13 cellular contexts compared by ENCODE assay signal in genomic region chr17:50265690-50266306, GRCh38. TPM values are rescaled to one million over a fixed set of nuclear protein-coding genes. Genes with fewer than 3 reads are reported as not detected.
A peak's percentile ranks its signal among the peaks of the same experiment; 100 is the strongest.
DNase-seq lines count a peak whose midpoint lies in the region; ATAC-seq, FAIRE-seq and TF ChIP-seq lines count a peak whose summit lies in the region.
"Had no signal": no experiment of that assay in that cellular context is flagged by ENCODE, and none has a peak within 500 bp of the region (broad histone marks: within the 10 kb centered on the region; RNA-seq: fewer than 3 reads in every experiment).

No MANE protein-coding gene starts in this region.

- DNase-seq in AG08396 (ENCODE audit: low spot score) = peak; percentile 8
- DNase-seq in IMR-90 = no peak
- no peak for DNase-seq in H1 (ENCODE audit: low read depth in 1 of 2, low spot score in 2 of 2)
- DNase-seq in trophoblast cell = no peak
- DNase-seq in NCI-H2171 treated with DMSO at 0.1 percent for 48 hours (lab: John Stamatoyannopoulos, UW) = no peak
- DNase-seq in globus pallidus (ENCODE audit: low spot score) = no peak
- no peak for DNase-seq in NCI-H2081 (lab: John Stamatoyannopoulos, UW)
- DNase-seq in NCI-H187 (lab: John Stamatoyannopoulos, UW) = no peak
- DNase-seq: BE2C; effector memory CD8-positive, alpha-beta T cell; KG1; left ventricle myocardium inferior had no signal

- dilution Hi-C loops in IMR-90 (cut with HindIII; ENCODE audit: low sequenced_read_pairs, unreplicated experiment) = no loop called here

- peaks cover 5% of the 10 kb centered on the region; the same call in 1 of the 2 replicates for H3K23me2 ChIP-seq in H1 (ENCODE audit: low read depth, low read length)

- H3K18ac ChIP-seq in IMR-90 (ENCODE audit: low read depth, low read length) (peak overlapping the region; percentile 65), H1 (ENCODE audit: extremely low read depth, low read length) (peak overlapping the region; percentile 3), trophoblast cell (ENCODE audit: low read length) (no peak overlapping the region)

- peak overlapping the region; percentile 77; the same call in 1 of the 2 replicates for H2BK12ac ChIP-seq in H1 (ENCODE audit: low read depth, low read length)
- no peak overlapping the region for H2BK12ac ChIP-seq in trophoblast cell (ENCODE audit: low read length)

- BruUV-seq in IMR-90 (replicated peaks; lab: Mats Ljungman, UMichigan) = no TSS peak

- H3K9ac ChIP-seq in IMR-90 (ENCODE audit: low read depth, low read length) = 0 out of 2 replicates have a peak overlapping the region, but pooled peaks have one; percentile 5
- H3K9ac ChIP-seq in H1 (replicated peaks in 1 of 4; ENCODE audit: extremely low read depth in 1 of 4, low read depth in 3 of 4, low read length in 3 of 4) = no peak overlapping the region
- no peak overlapping the region for H3K9ac ChIP-seq in trophoblast cell (ENCODE audit: low read length)

- H2BK20ac ChIP-seq in IMR-90 (ENCODE audit: low read depth, low read length) = peak overlapping the region; percentile 89
- peak overlapping the region; percentile 96 for H2BK20ac ChIP-seq in H1 (ENCODE audit: low read length)

- H3K27me3 ChIP-seq in IMR-90 (ENCODE audit: control insufficient read depth, insufficient read depth, low read length) (no peaks in the 10 kb centered on the region), H1 (replicated peaks in 1 of 4; ENCODE audit: control insufficient read depth in 3 of 4, extremely low read depth in 1 of 4, insufficient read depth in 3 of 4, low read length in 3 of 4) (no peaks in the 10 kb centered on the region; a peak in 3 of 7 replicates), trophoblast cell (ENCODE audit: insufficient read depth, low read length) (no peaks in the 10 kb centered on the region)
- H3K27me3 ChIP-seq: BE2C had no signal

- peaks cover 50% of the 10 kb centered on the region for H3K9me1 ChIP-seq in IMR-90 (ENCODE audit: insufficient read depth, low read length)

- H3K23ac ChIP-seq in IMR-90 (ENCODE audit: low read depth, low read length) (peak overlapping the region; percentile 81), H1 (ENCODE audit: insufficient read length) (no peak overlapping the region), trophoblast cell (ENCODE audit: low read length) (no peak overlapping the region)

- WGBS in IMR-90 (ENCODE audit: extremely low coverage in 2 of 2, insufficient read length in 1 of 2), 2 experiments = 79% methylated on average over 9 of the region's 10 CpGs; no CpG with 5 or more reads in 1 of the 2 experiments
- WGBS in H1 (ENCODE audit: extremely low coverage in 1 of 2, insufficient coverage in 1 of 2, insufficient read length in 1 of 2, insufficient replicate concordance in 2 of 2, low coverage in 1 of 2, low lambda C conversion rate in 2 of 2, missing lambda C conversion rate in 1 of 2), 2 experiments = 86% methylated on average over 10 of the region's 10 CpGs; no CpG with 5 or more reads in 1 of the 2 experiments
- WGBS in trophoblast cell (ENCODE audit: extremely low coverage, insufficient coverage, insufficient read length) = no CpG with 5 or more reads among the region's 10 CpGs

- TF ChIP-seq CTCF in IMR-90 (conservative IDR thresholded peaks at IDR 0.05; ENCODE audit: low read depth, low read length) = no peak
- no peak for TF ChIP-seq CTCF in H1 (IDR thresholded peaks at IDR 0.05; ENCODE audit: control extremely low read depth in 1 of 3, insufficient read depth in 1 of 3, low read depth in 1 of 3, low read length in 3 of 3)

- CTCF ChIA-PET in IMR-90 (lab: Yijun Ruan, JAX) = interaction anchor here (0.7 kb wide), 1 partner anchor 65 kb away, joined by 3 read pairs; no protein-coding TSS in a partner anchor
- CTCF ChIA-PET in H1 (lab: Charles Lee; ENCODE audit: partially characterized antibody) = interaction anchor here (0.7 to 41.5 kb wide), 11 partner anchors 8 to 165 kb away, joined by 3 to 1349 read pairs (median 4); partner anchors contain the start of genes COL1A1 and TMEM92

- H2AK5ac ChIP-seq in IMR-90 (ENCODE audit: low read depth, low read length) = peak overlapping the region; percentile 99
- H2AK5ac ChIP-seq in H1 (ENCODE audit: low read depth, low read length) = peak overlapping the region; percentile 98
- H2AK5ac ChIP-seq in trophoblast cell (ENCODE audit: low read length) = no peak overlapping the region

- peak overlapping the region; percentile 77; the same call in 1 of the 2 replicates for H3K56ac ChIP-seq in IMR-90 (ENCODE audit: extremely low read depth, insufficient read depth, low read length)
- no peak overlapping the region for H3K56ac ChIP-seq in H1 (replicated peaks; ENCODE audit: insufficient read length, low read depth, low read length)

- no peak for TF ChIP-seq RAD21 in IMR-90 (IDR thresholded peaks at IDR 0.05; ENCODE audit: low read length)
- no peak for TF ChIP-seq RAD21 in H1 (IDR thresholded peaks at IDR 0.05 in 1 of 2, conservative IDR thresholded peaks at IDR 0.05 in 1 of 2; ENCODE audit: low read depth in 2 of 2, low read length in 2 of 2)

- H4K20me1 ChIP-seq in IMR-90 (ENCODE audit: insufficient read depth, low read length) (no peaks in the 10 kb centered on the region), H1 (replicated peaks in 1 of 2; ENCODE audit: control insufficient read depth in 1 of 2, insufficient read depth in 2 of 2, low read length in 2 of 2) (no peaks in the 10 kb centered on the region)

- H3K79me2 ChIP-seq in H1 (ENCODE audit: control insufficient read depth in 1 of 2, insufficient read depth in 2 of 2, low read length in 2 of 2) (no peaks in the 10 kb centered on the region), trophoblast cell (ENCODE audit: control insufficient read depth, insufficient read depth, low read length, poor library complexity) (peaks cover 2% of the 10 kb centered on the region)

- H4K5ac ChIP-seq in IMR-90 (ENCODE audit: low read depth, low read length) (peak overlapping the region; percentile 14; the same call in 1 of the 2 replicates), H1 (ENCODE audit: insufficient read length, low read depth, low read length) (no peak overlapping the region)

- H2AK9ac ChIP-seq in IMR-90 (replicated peaks; ENCODE audit: low read depth, low read length, poor library complexity) = peak overlapping the region; percentile 99

- intact Hi-C loops in IMR-90 (cut with micrococcal nuclease) = loop anchor here (1.0 kb wide), 1 partner anchor 46 kb away; no protein-coding TSS in a partner anchor

- no peaks in the 10 kb centered on the region for H3K9me3 ChIP-seq in IMR-90 (ENCODE audit: control insufficient read depth, insufficient read depth, low read length)
- no peaks in the 10 kb centered on the region for H3K9me3 ChIP-seq in H1 (ENCODE audit: insufficient read depth in 2 of 2, low read depth in 1 of 2, low read length in 1 of 2)
- no peaks in the 10 kb centered on the region for H3K9me3 ChIP-seq in trophoblast cell (ENCODE audit: insufficient read depth, low read depth, low read length)
- H3K9me3 ChIP-seq: BE2C, left ventricle myocardium inferior, SJCRH30 had no signal

- H2BK15ac ChIP-seq in IMR-90 (ENCODE audit: low read depth, low read length) (peak overlapping the region; percentile 100; the same call in 2 of the 3 replicates), H1 (ENCODE audit: low read length) (peak overlapping the region; percentile 98)

- H3K4ac ChIP-seq in IMR-90 (ENCODE audit: low read depth, low read length) (peak overlapping the region; percentile 98), H1 (replicated peaks; ENCODE audit: insufficient read length, low read depth, low read length) (peak overlapping the region; percentile 12), trophoblast cell (ENCODE audit: low read depth, low read length) (no peak overlapping the region)

- no peaks in the 10 kb centered on the region for H3K36me3 ChIP-seq in IMR-90 (ENCODE audit: control insufficient read depth, insufficient read depth, low read length)
- no peaks in the 10 kb centered on the region for H3K36me3 ChIP-seq in H1 (ENCODE audit: control insufficient read depth in 2 of 4, insufficient read depth in 4 of 4, low read length in 3 of 4)
- no peaks in the 10 kb centered on the region for H3K36me3 ChIP-seq in trophoblast cell (ENCODE audit: control insufficient read depth in 1 of 2, insufficient read depth in 2 of 2, low read length in 2 of 2)
- H3K36me3 ChIP-seq: BE2C, left ventricle myocardium inferior, SJCRH30 had no signal

- H3K4me3 ChIP-seq in IMR-90 (ENCODE audit: insufficient read depth, low read depth, low read length) (no peak overlapping the region), H1 (ENCODE audit: extremely low read depth in 1 of 4, insufficient read depth in 2 of 4, low read depth in 3 of 4, low read length in 4 of 4) (no peak overlapping the region), trophoblast cell (ENCODE audit: low read depth, low read length) (peak overlapping the region; percentile 3)
- H3K4me3 ChIP-seq: left ventricle myocardium inferior, SJCRH30 had no signal

- POLR2A ChIA-PET in IMR-90 (lab: Charles Lee; ENCODE audit: unreplicated experiment) = interaction anchor here (0.6 to 6.5 kb wide), 3 partner anchors 27 to 62 kb away, joined by 3 to 149 read pairs (median 19); partner anchors contain the start of gene COL1A1
- POLR2A ChIA-PET in H1 (lab: Charles Lee; ENCODE audit: partially characterized antibody) = interaction anchor here (0.8 to 1.5 kb wide), 7 partner anchors 13 to 114 kb away, joined by 3 to 4 read pairs (median 3); no protein-coding TSS in a partner anchor

- H2BK5ac ChIP-seq in IMR-90 (ENCODE audit: low read depth, low read length, poor library complexity, severe bottlenecking) (peak overlapping the region; percentile 91), H1 (ENCODE audit: low read depth, low read length) (peak overlapping the region; percentile 71; the same call in 1 of the 2 replicates), trophoblast cell (ENCODE audit: low read depth, low read length, poor library complexity) (no peak overlapping the region)

- H3K79me1 ChIP-seq in IMR-90 (ENCODE audit: low read depth in 1 of 2, low read length in 2 of 2) (peaks cover 15 to 69% of the 10 kb centered on the region in 2 experiments), H1 (ENCODE audit: low read depth, low read length) (0 out of 2 replicates have a peak, but pooled peaks cover 3% of the 10 kb centered on the region), trophoblast cell (ENCODE audit: low read length) (no peaks in the 10 kb centered on the region)

- no peak for TF ChIP-seq EP300 in H1 (IDR thresholded peaks at IDR 0.05; ENCODE audit: borderline replicate concordance in 1 of 2, low read depth in 2 of 2, low read length in 2 of 2)

- H4K12ac ChIP-seq in trophoblast cell (ENCODE audit: low read depth, low read length) = no peak overlapping the region

- peaks cover 65% of the 10 kb centered on the region for H3K4me1 ChIP-seq in IMR-90 (ENCODE audit: control insufficient read depth, insufficient read depth, low read length)
- peaks cover 2 to 30% (median 20%) of the 10 kb centered on the region in 4 experiments for H3K4me1 ChIP-seq in H1 (replicated peaks in 1 of 4; ENCODE audit: control insufficient read depth in 3 of 4, insufficient read depth in 4 of 4, low read length in 3 of 4)
- peaks cover 11 to 15% of the 10 kb centered on the region in 2 experiments for H3K4me1 ChIP-seq in trophoblast cell (ENCODE audit: control insufficient read depth in 1 of 2, insufficient read depth in 2 of 2, low read length in 2 of 2)

- H2AFZ ChIP-seq in IMR-90 (replicated peaks; ENCODE audit: low read length, poor library complexity) = peak overlapping the region; percentile 90
- H2AFZ ChIP-seq in H1 (ENCODE audit: low read length) = no peak overlapping the region
- H2AFZ ChIP-seq in trophoblast cell (ENCODE audit: insufficient read depth, low read length, poor library complexity) = no peak overlapping the region

- peak overlapping the region; percentile 67; the same call in 1 of the 2 replicates for H3K4me2 ChIP-seq in IMR-90 (ENCODE audit: low read depth, low read length)
- no peak overlapping the region for H3K4me2 ChIP-seq in H1 (ENCODE audit: insufficient read depth in 1 of 2, low read depth in 2 of 2, low read length in 2 of 2)
- no peak overlapping the region for H3K4me2 ChIP-seq in trophoblast cell (ENCODE audit: low read length)

- H3K14ac ChIP-seq in IMR-90 (replicated peaks; ENCODE audit: low read depth, low read length) (peak overlapping the region; percentile 94), H1 (ENCODE audit: insufficient read length) (no peak overlapping the region), trophoblast cell (ENCODE audit: low read length) (no peak overlapping the region)

- in situ Hi-C loops in IMR-90 (cut with MboI; ENCODE audit: low sequenced_read_pairs) = no loop called here

- no peak for TF ChIP-seq POLR2A in IMR-90 (IDR thresholded peaks at IDR 0.05; ENCODE audit: low read depth, low read length)
- no peak for TF ChIP-seq POLR2A in H1 (IDR thresholded peaks at IDR 0.05; ENCODE audit: control extremely low read depth in 1 of 2, low read depth in 2 of 2, low read length in 2 of 2)

- no peak for ATAC-seq in IMR-90 (ENCODE audit: low read depth)
- ATAC-seq: effector memory CD8-positive, alpha-beta T cell had no signal

- no peak for FAIRE-seq in H1 (lab: Jason Lieb, UNC)

- peak overlapping the region; percentile 88 for H3K27ac ChIP-seq in IMR-90 (ENCODE audit: insufficient read depth, low read length)
- no peak overlapping the region for H3K27ac ChIP-seq in H1 (ENCODE audit: low read depth, low read length)
- no peak overlapping the region for H3K27ac ChIP-seq in trophoblast cell (ENCODE audit: low read depth, low read length)
- H3K27ac ChIP-seq: left ventricle myocardium inferior, SJCRH30 had no signal

- H4K8ac ChIP-seq in IMR-90 (ENCODE audit: low read depth in 2 of 2, low read length in 2 of 2) (peak overlapping the region; percentile 20 to 95; a peak in 3 of 4 replicates), H1 (ENCODE audit: extremely low read depth, insufficient read depth, low read length) (no peak overlapping the region), trophoblast cell (ENCODE audit: low read depth, low read length) (no peak overlapping the region)

- H2BK120ac ChIP-seq in IMR-90 (ENCODE audit: low read depth, low read length) (peak overlapping the region; percentile 99), H1 (replicated peaks; ENCODE audit: low read depth, low read length) (no peak overlapping the region), trophoblast cell (ENCODE audit: insufficient read depth, low read length, poor library complexity) (no peak overlapping the region)

- H4K91ac ChIP-seq in IMR-90 (ENCODE audit: insufficient read depth, low read depth, low read length) (peak overlapping the region; percentile 99), H1 (replicated peaks; ENCODE audit: insufficient read length, low read length) (peak overlapping the region; percentile 85), trophoblast cell (ENCODE audit: low read depth, low read length) (no peak overlapping the region)

RNA-seq across cellular contexts. Expression of gene TMEM92, which starts 8.5 kb away (rescaled TPM):
- total RNA-seq in IMR-90 (2012; rRNA removed) = 0.18 and 0.28 TPM in 2 replicates
- polyA plus RNA-seq in IMR-90 (2012; rRNA removed) (0.86 and 1.7 TPM in 2 replicates), H1 (2011; rRNA removed) (24.8 and 39.2 TPM in 2 replicates)
- polyA plus RNA-seq in IMR-90 (2012; cell fraction: cytosol; rRNA removed) = 0.90 and 1.4 TPM in 2 replicates
- polyA plus RNA-seq in IMR-90 (2012; cell fraction: nucleus; rRNA removed; ENCODE audit: low replicate concordance) = 1.0 and 1.1 TPM in 2 replicates
- 11.9 and 12.2 TPM in 2 replicates for total RNA-seq in H1 (2021; fragmentation: NEBNext Ultra II Directional; extraction: Animal tissue kit (Norgen Biotek cat#: 25700))
- polyA plus RNA-seq in H1 (2011; cell fraction: cytosol; rRNA removed) = 14.9 TPM
- polyA plus RNA-seq in H1 (2011; cell fraction: nucleus; rRNA removed) = 13.5 TPM
- 12.3 to 17.0 TPM (median 15.6 TPM) in 4 replicates for polyA plus RNA-seq in H1 (2012, experiment 1 of 2)
- polyA plus RNA-seq in H1 (2012, experiment 2 of 2) = 17.9 TPM
- polyA plus RNA-seq in H1 (2013, experiment 1 of 2) = 23.2 TPM
- polyA plus RNA-seq in H1 (2013, experiment 2 of 2) = 31.1 TPM
- 6.3 and 10.4 TPM in 2 replicates for polyA minus RNA-seq in H1 (2011; rRNA and poly(A)+ RNA removed)
- 15.3 TPM for polyA minus RNA-seq in H1 (2011; cell fraction: cytosol; rRNA and poly(A)+ RNA removed)
- 12.1 TPM for polyA minus RNA-seq in H1 (2011; cell fraction: nucleus; rRNA and poly(A)+ RNA removed)
- polyA plus RNA-seq in trophoblast cell (2013) = 15.5 and 15.6 TPM in 2 replicates
- total RNA-seq: left ventricle myocardium inferior, SJCRH30 had no signal

Comparison
In these comparisons a context has a peak if more than half of its experiments do, and no peak if none do; other contexts are left out.
1. H4K8ac ChIP-seq: peak in IMR-90 (2 of 2); none in H1 (single experiment) and trophoblast cell (single experiment).
2. RNA of gene TMEM92, which starts 8.5 kb away (total RNA-seq): 11.9 to 12.2 TPM in H1; 0.18 to 0.28 TPM in IMR-90; every median in the first group is over 10 times any median in the second.